ENCODE assay signal across 8 cellular contexts in the genomic region with DNA sequence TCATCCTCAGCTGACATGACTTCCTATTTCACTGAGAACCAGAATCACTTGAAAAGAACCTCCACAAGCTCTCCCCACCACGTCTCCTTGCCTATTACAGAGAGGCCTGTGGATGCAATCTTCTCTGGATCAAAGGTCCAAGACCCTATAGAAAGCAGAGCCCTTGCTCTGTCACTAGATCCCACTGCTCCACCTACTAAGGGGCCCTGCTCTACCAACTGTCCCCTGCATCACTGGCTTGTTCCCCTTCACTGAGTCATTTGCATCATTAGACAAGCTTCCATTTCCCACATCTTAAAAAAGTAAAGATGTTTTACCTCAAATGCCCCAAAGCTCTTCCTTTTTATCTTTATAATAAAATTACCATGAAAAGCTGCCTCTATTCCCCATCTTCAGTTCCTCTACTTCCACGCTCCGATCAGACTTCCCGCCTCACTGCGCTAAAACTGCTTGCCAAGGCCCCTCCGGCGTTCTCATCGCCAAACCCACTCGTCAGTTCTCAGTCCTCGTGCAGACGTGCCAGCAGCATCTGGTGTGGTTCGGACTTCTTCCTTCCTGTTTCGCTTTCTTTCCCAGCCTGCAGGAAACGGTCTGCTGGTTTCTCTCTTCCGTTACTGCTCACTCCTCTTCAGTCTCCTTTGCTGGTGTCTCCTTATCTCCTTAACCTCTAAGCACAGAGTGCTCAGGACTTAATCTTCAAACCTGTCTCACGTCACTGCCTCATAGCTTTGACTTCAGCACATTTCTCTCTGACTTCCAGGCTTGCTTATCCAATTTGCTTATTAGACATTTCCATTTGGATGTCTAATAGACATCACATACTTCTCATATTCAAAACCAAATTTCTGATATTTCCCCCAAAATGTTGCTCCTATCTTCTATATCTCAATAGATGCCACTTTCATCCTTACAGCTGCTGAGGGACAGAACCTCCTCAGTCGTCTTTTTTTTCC. TPM values are rescaled to one million over a fixed set of nuclear protein-coding genes. Genes with fewer than 3 reads are reported as not detected.
A peak's percentile ranks its signal among the peaks of the same experiment; 100 is the strongest.
DNase-seq lines count a peak whose midpoint lies in the region; ATAC-seq and TF ChIP-seq lines count a peak whose summit lies in the region.

No MANE protein-coding gene starts in this region.

- no peaks in the 10 kb centered on the region; the same call in 1 of the 2 replicates for H3K36me3 ChIP-seq in MG63
- H3K36me3 ChIP-seq in fibroblast of lung (ENCODE audit: control insufficient read depth, insufficient read depth, low read length): no peaks in the 10 kb centered on the region
- peaks cover 3 to 25% of the 10 kb centered on the region in 2 donors for H3K36me3 ChIP-seq in psoas muscle (ENCODE audit: insufficient read depth in 1 of 2, low read depth in 1 of 2)
- no peaks in the 10 kb centered on the region; the same call in 1 of the 2 replicates for H3K36me3 ChIP-seq in HAP-1 (replicated peaks)

- H3K4me1 ChIP-seq in fibroblast of lung (ENCODE audit: control insufficient read depth, extremely low read depth, insufficient read depth, low read length): no peaks in the 10 kb centered on the region
- H3K4me1 ChIP-seq in psoas muscle: peaks cover 3% of the 10 kb centered on the region
- H3K4me1 ChIP-seq in HAP-1: peaks cover 24% of the 10 kb centered on the region

- no peaks in the 10 kb centered on the region for H3K9me3 ChIP-seq in MG63
- H3K9me3 ChIP-seq in fibroblast of lung (ENCODE audit: control insufficient read depth, insufficient read depth, low read depth, low read length): no peaks in the 10 kb centered on the region
- H3K9me3 ChIP-seq in psoas muscle: no peaks in the 10 kb centered on the region
- H3K9me3 ChIP-seq in HAP-1: no peaks in the 10 kb centered on the region

- H3K4me2 ChIP-seq in fibroblast of lung (ENCODE audit: extremely low read depth, insufficient read depth, low read length): peak overlapping the region; percentile 88

- peak overlapping the region; percentile 44 for H3K9ac ChIP-seq in fibroblast of lung (ENCODE audit: insufficient read depth, low read length)

- CTCF ChIA-PET in RWPE1 (lab: Yijun Ruan, JAX): no interaction called here

- in situ Hi-C loops in HAP-1 (cut with MboI; ENCODE audit: low sequenced_read_pairs): no loop called here

- POLR2A ChIA-PET in RWPE1 (lab: Yijun Ruan, JAX; ENCODE audit: low non-redundant PET): no interaction called here

- intact Hi-C loops in psoas muscle (cut with DNase I): loop anchor here in 1 of 2 donors (10.0 kb wide), 1 partner anchor 168 kb away; no protein-coding TSS in a partner anchor

- H3K27me3 ChIP-seq in MG63 (no peaks in the 10 kb centered on the region), fibroblast of lung (ENCODE audit: control insufficient read depth, insufficient read depth, low read length) (no peaks in the 10 kb centered on the region), psoas muscle (ENCODE audit: insufficient read depth in 3 of 3, low read length in 2 of 3) (no peaks in the 10 kb centered on the region), HAP-1 (ENCODE audit: low read depth) (no peaks in the 10 kb centered on the region)

- ATAC-seq in GM21529 (IDR thresholded peaks at IDR 0.05; ENCODE audit: unreplicated experiment) (peak; percentile 81), psoas muscle (peak; percentile 48 to 80 (median 70))

- H3K4me3 ChIP-seq in MG63 (peak overlapping the region; percentile 35), fibroblast of lung (replicated peaks in 1 of 4; ENCODE audit: control extremely low read depth in 1 of 4, insufficient read depth in 1 of 4, low read depth in 3 of 4, low read length in 4 of 4) (peak overlapping the region; percentile 30 to 45 (median 38)), psoas muscle (peak overlapping the region; percentile 35), HAP-1 (no peak overlapping the region)

- DNase-seq in ELF-1 (ENCODE audit: low read depth, low spot score) (peak; percentile 13), MG63 (peak; percentile 81), fibroblast of lung (ENCODE audit: low read depth in 2 of 2) (peak in 1 of 2 donors; percentile 52), psoas muscle (peak; percentile 76 to 81), HAP-1 (ENCODE audit: low spot score in 2 of 2) (no peak), RWPE1 (ENCODE audit: low spot score) (no peak)
- DNase-seq in activated CD8-positive, alpha-beta memory T cell treated with anti-CD3 and anti-CD28 coated beads for 48 hours (ENCODE audit: low read depth in 2 of 3, low spot score in 2 of 3): peak in 2 of 3 experiments; percentile 34 to 37

- peak overlapping the region; percentile 95 for H2AFZ ChIP-seq in fibroblast of lung (ENCODE audit: low read length)

- 25 to 39% (median 28%) methylated on average over 17 of the region's 17 CpGs for WGBS in psoas muscle, 3 donors

- no peaks in the 10 kb centered on the region for H4K20me1 ChIP-seq in fibroblast of lung (ENCODE audit: control insufficient read depth, extremely low read depth, insufficient read depth, low read length)

- TF ChIP-seq CTCF in fibroblast of lung (conservative IDR thresholded peaks at IDR 0.05 in 1 of 2, IDR thresholded peaks at IDR 0.05 in 1 of 2; ENCODE audit: low read depth in 1 of 2, low read length in 2 of 2): no peak
- TF ChIP-seq CTCF in psoas muscle (IDR thresholded peaks at IDR 0.05): no peak
- TF ChIP-seq CTCF in RWPE1 (conservative IDR thresholded peaks at IDR 0.05; ENCODE audit: low read depth): no peak

- no peaks in the 10 kb centered on the region for H3K79me2 ChIP-seq in fibroblast of lung (ENCODE audit: control insufficient read depth, insufficient read depth, low read length)

- H3K27ac ChIP-seq in fibroblast of lung (ENCODE audit: insufficient read depth, low read length): peak overlapping the region; percentile 73
- peak overlapping the region; percentile 68 for H3K27ac ChIP-seq in psoas muscle
- no peak overlapping the region for H3K27ac ChIP-seq in RWPE1

RNA-seq across cellular contexts. Expression of a gene that starts 40.5 kb away (rescaled TPM):
- 2.0 and 3.0 TPM in 2 replicates for total RNA-seq in MG63 (2014; rRNA removed; shearing (Covaris generic); ENCODE audit: low replicate concordance)
- total RNA-seq in fibroblast of lung: 6.9 and 8.4 TPM in 2 replicates
- 6.0 and 9.6 TPM in 2 replicates for polyA plus RNA-seq in fibroblast of lung
- polyA plus RNA-seq in fibroblast of lung (2012): 4.7 and 6.0 TPM in 2 replicates
- polyA minus RNA-seq in fibroblast of lung (ENCODE audit: low replicate concordance): 1.7 and 2.4 TPM in 2 replicates
- total RNA-seq in psoas muscle: 10 to 100 TPM in 2 of 4 donors, 1 to 10 TPM in 2; 2.8 to 18.5 (median 10.3) TPM
- polyA plus RNA-seq in psoas muscle: 1 to 10 TPM; 3.1 to 8.2 (median 3.5) TPM

Comparison
In these comparisons a context has a peak if more than half of its experiments do, and no peak if none do; other contexts are left out.
1. DNase-seq: peak in ELF-1 (single experiment), MG63 (single experiment), activated CD8-positive, alpha-beta memory T cell treated with anti-CD3 and anti-CD28 coated beads for 48 hours (2 of 3) and psoas muscle (2 of 2); none in HAP-1 (0 of 2) and RWPE1 (single experiment).